ENCODE assay signal across 1 cellular context in genomic region chr2:38598991-38599295, GRCh38.
TF ChIP-seq lines count a peak whose summit lies in the region.

No MANE protein-coding gene starts in this region.

TF ChIP-seq in H1, 55 proteins besides CTCF, POLR2A, EP300 and RAD21 (continued from another document):
- TF ChIP-seq JUND (IDR thresholded peaks at IDR 0.05; ENCODE audit: low read length) (no peak), SUZ12 (IDR thresholded peaks at IDR 0.05; ENCODE audit: low read length) (no peak), NANOG (IDR thresholded peaks at IDR 0.05; ENCODE audit: insufficient read depth, low read depth, low read length, poor library complexity, severe bottlenecking) (no peak)
